Comparison of ENCODE assay signal across 7 cellular contexts in the genomic region with DNA sequence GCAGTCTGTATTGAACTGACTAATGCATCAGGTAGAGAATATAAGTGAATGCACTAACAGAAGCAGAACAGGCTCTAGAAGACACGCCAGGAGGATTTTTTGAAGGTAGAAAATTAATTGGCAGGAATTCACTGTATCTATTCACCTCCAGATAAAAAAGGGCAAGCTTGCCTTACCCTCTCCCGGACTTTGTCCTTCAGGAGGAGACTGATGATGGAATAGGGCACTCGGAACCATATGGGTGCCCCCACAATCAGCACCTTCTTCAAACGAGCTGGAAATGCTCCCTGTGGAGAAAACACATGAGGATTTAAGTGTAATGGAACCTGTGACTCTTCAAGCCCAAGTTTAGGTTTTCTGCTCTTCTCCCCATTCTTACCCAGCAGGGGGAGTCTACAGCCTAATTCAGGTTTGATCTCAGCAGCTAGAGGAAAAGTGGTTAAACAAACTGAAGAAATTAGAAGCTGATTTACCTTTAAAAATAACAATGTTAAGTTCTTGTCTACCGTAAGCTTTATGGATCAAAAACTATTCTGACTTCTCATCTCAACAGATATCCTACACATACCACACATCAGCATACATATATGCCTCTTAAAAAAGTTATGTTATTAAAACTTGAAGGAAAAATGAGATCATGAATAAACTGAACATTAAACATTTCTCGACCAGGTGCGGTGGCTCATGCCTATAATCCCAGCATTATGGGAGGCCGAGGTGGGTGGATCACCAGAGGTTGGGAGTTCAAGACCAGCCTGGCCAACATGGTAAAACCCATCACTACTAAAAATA. TPM values are rescaled to one million over a fixed set of nuclear protein-coding genes. Genes with fewer than 3 reads are reported as not detected.
A peak's percentile ranks its signal among the peaks of the same experiment; 100 is the strongest.
DNase-seq lines count a peak whose midpoint lies in the region; ATAC-seq and TF ChIP-seq lines count a peak whose summit lies in the region.

No MANE protein-coding gene starts in this region.

- H3K4me2 ChIP-seq in DOHH2 (ENCODE audit: low read length): no peak overlapping the region

- H3K36me3 ChIP-seq in DOHH2 (ENCODE audit: control insufficient read depth, low read length) (peaks cover 45% of the 10 kb centered on the region), gastroesophageal sphincter (peaks cover 0 to 71% of the 10 kb centered on the region in 2 donors), thoracic aorta (peaks cover 24% of the 10 kb centered on the region)

- H3F3A ChIP-seq in DOHH2 (ENCODE audit: control insufficient read depth, insufficient read depth): peaks cover 2% of the 10 kb centered on the region; the same call in 1 of the 2 replicates

- H3K27me3 ChIP-seq in DOHH2 (ENCODE audit: control insufficient read depth, low read length) (no peaks in the 10 kb centered on the region), gastroesophageal sphincter (no peaks in the 10 kb centered on the region), thoracic aorta (replicated peaks; ENCODE audit: insufficient read depth) (no peaks in the 10 kb centered on the region)

- TF ChIP-seq POLR2A in gastroesophageal sphincter (IDR thresholded peaks at IDR 0.05): no peak

- no peak overlapping the region for H3K27ac Mint-ChIP-seq in HFFc6

- H3K79me2 ChIP-seq in DOHH2 (ENCODE audit: control insufficient read depth, low read length): no peaks in the 10 kb centered on the region

- no peak for TF ChIP-seq EP300 in gastroesophageal sphincter (IDR thresholded peaks at IDR 0.05)

- H3K9me3 ChIP-seq in DOHH2 (ENCODE audit: control insufficient read depth, insufficient read depth, low read length) (no peaks in the 10 kb centered on the region), gastroesophageal sphincter (no peaks in the 10 kb centered on the region), thoracic aorta (no peaks in the 10 kb centered on the region)

- ATAC-seq in gastroesophageal sphincter (no peak), thoracic aorta (ENCODE audit: insufficient number of reproducible peaks, low FRiP score, low read depth) (no peak), HG03280 (IDR thresholded peaks at IDR 0.05; ENCODE audit: unreplicated experiment) (no peak)

- DNase-seq in HFFc6 (peak; percentile 42), thoracic aorta (ENCODE audit: low spot score) (no peak), GOT3 (lab: John Stamatoyannopoulos, UW) (no peak)

- no peaks in the 10 kb centered on the region for H3K9me2 ChIP-seq in DOHH2 (replicated peaks; ENCODE audit: control insufficient read depth, low read length)

- no peaks in the 10 kb centered on the region for H3K4me1 Mint-ChIP-seq in HFFc6 (ENCODE audit: low read depth)

- H3K4me3 ChIP-seq in DOHH2 (ENCODE audit: low read length) (no peak overlapping the region), gastroesophageal sphincter (no peak overlapping the region), thoracic aorta (no peak overlapping the region)

- H3K9me3 Mint-ChIP-seq in HFFc6: no peaks in the 10 kb centered on the region

- H4K20me1 ChIP-seq in DOHH2 (ENCODE audit: control insufficient read depth, insufficient read depth, low read depth, low read length): no peaks in the 10 kb centered on the region

- no peaks in the 10 kb centered on the region; the same call in 1 of the 2 replicates for H3K27me3 Mint-ChIP-seq in HFFc6 (ENCODE audit: insufficient read depth)

- WGBS in gastroesophageal sphincter (ENCODE audit: low coverage in 1 of 2), 2 donors: 28 to 48% methylated on average over 7 to 8 of the region's 8 CpGs

- no peak overlapping the region for H3K27ac ChIP-seq in DOHH2 (ENCODE audit: low read depth, low read length)
- no peak overlapping the region for H3K27ac ChIP-seq in VCaP
- no peak overlapping the region for H3K27ac ChIP-seq in gastroesophageal sphincter
- H3K27ac ChIP-seq in thoracic aorta: no peak overlapping the region

- H3K4me3 Mint-ChIP-seq in HFFc6: no peak overlapping the region

- peaks cover 21% of the 10 kb centered on the region for H3K36me3 Mint-ChIP-seq in HFFc6 (ENCODE audit: low read depth)

- H3K4me1 ChIP-seq in DOHH2 (ENCODE audit: control insufficient read depth, low read length): no peaks in the 10 kb centered on the region
- no peaks in the 10 kb centered on the region for H3K4me1 ChIP-seq in gastroesophageal sphincter
- no peaks in the 10 kb centered on the region for H3K4me1 ChIP-seq in thoracic aorta (ENCODE audit: control insufficient read depth in 1 of 2, low read depth in 2 of 2)

- TF ChIP-seq CTCF in DOHH2 (IDR thresholded peaks at IDR 0.05; ENCODE audit: low read depth, low read length, poor library complexity, severe bottlenecking) (peak; percentile 45), HFFc6 (IDR thresholded peaks at IDR 0.05) (peak; percentile 74), VCaP (conservative IDR thresholded peaks at IDR 0.05) (peak; percentile 92), gastroesophageal sphincter (IDR thresholded peaks at IDR 0.05) (peak; percentile 15 to 58 (median 52)), thoracic aorta (IDR thresholded peaks at IDR 0.05) (peak; percentile 50)

RNA-seq across cellular contexts. Expression of a gene that starts 57.4 kb away (rescaled TPM):
- total RNA-seq in HFFc6 (2021; fragmentation: NEBNext Ultra II Directional; extraction: Animal tissue kit (Norgen Biotek cat#: 25700)): 10 to 100 TPM; 36.6 to 49.3 (median 39.8) TPM
- total RNA-seq in gastroesophageal sphincter (10 to 100 TPM; 31.7 to 54.8 (median 35.8) TPM), thoracic aorta (10 to 100 TPM; 34.0 to 52.5 TPM)
